ENCODE assay signal across 11 cellular contexts in the genomic region with DNA sequence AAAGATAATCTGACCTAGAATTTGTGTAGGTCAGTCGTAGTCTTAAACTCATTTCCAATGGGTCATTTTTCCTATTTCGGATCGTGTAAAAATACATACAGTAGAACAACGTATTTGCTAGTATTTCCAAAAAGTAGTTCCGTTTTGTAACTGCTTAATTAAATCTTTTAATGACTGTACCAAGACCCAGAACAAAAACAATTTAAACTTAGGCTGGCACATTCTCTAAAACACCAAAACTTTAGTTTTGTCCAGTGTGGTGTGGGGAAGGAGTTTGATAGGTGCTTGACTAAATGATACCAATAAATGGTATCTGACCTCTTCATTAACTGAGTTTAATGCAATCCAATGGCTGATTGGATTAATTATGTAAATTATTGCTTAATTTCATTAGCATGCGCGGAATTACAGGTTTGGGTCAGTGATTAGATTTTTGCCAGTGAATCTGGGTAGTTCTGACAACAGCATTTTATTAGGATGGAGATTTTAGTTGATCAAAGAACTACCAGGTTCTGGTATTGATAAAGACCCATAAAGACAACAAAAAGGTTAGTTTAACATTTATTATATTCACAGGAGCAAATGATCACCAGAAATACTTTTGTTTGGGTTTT. TPM values are rescaled to one million over a fixed set of nuclear protein-coding genes. Genes with fewer than 3 reads are reported as not detected.
DNase-seq lines count a peak whose midpoint lies in the region; ATAC-seq and TF ChIP-seq lines count a peak whose summit lies in the region.
"Had no signal": no experiment of that assay in that cellular context is flagged by ENCODE, and none has a peak within 500 bp of the region (broad histone marks: within the 10 kb centered on the region; RNA-seq: fewer than 3 reads in every experiment).

No MANE protein-coding gene starts in this region.

- H3K4me1 ChIP-seq in GM23248 (ENCODE audit: insufficient read depth) (peaks cover 3% of the 10 kb centered on the region; the same call in 1 of the 2 replicates), OCI-LY1 (ENCODE audit: insufficient read depth, low read length, severe bottlenecking) (peaks cover 45% of the 10 kb centered on the region), psoas muscle (peaks cover 4% of the 10 kb centered on the region)

- H3F3A ChIP-seq in GM23248 (ENCODE audit: insufficient read depth) (peaks cover 54% of the 10 kb centered on the region), OCI-LY1 (ENCODE audit: insufficient read depth, low read length) (peaks cover 23% of the 10 kb centered on the region; the same call in 1 of the 2 replicates)

- H3K9me3 ChIP-seq in GM23248 (ENCODE audit: low read depth), result no peaks in the 10 kb centered on the region
- no peaks in the 10 kb centered on the region for H3K9me3 ChIP-seq in OCI-LY1 (ENCODE audit: low read length)
- no peaks in the 10 kb centered on the region for H3K9me3 ChIP-seq in psoas muscle

- H4K20me1 ChIP-seq in GM23248 (ENCODE audit: insufficient read depth) (no peaks in the 10 kb centered on the region), OCI-LY1 (ENCODE audit: insufficient read depth, low read length) (no peaks in the 10 kb centered on the region)

- H3K79me2 ChIP-seq in GM23248 (ENCODE audit: insufficient read depth), result no peaks in the 10 kb centered on the region
- no peaks in the 10 kb centered on the region for H3K79me2 ChIP-seq in OCI-LY1 (ENCODE audit: insufficient read depth, low read length)

- TF ChIP-seq CTCF in OCI-LY1 (IDR thresholded peaks at IDR 0.05; ENCODE audit: low read length) (no peak), epithelial cell of esophagus (IDR thresholded peaks at IDR 0.05; ENCODE audit: insufficient read depth, low read depth, low read length, missing control alignments) (no peak), psoas muscle (IDR thresholded peaks at IDR 0.05) (no peak)

- no peak for DNase-seq in GM23248
- DNase-seq in epithelial cell of esophagus (ENCODE audit: low read depth), result no peak
- DNase-seq in psoas muscle, result no peak
- no peak for DNase-seq in activated CD4-positive, alpha-beta T cell treated with anti-CD3 and anti-CD28 coated beads for 48 hours
- no peak for DNase-seq in pons (ENCODE audit: low spot score)
- DNase-seq: NCI-H1105 had no signal

- intact Hi-C loops in psoas muscle (cut with DNase I), result loop anchor here (5.0 to 10.0 kb wide), 3 partner anchors 139 to 764 kb away; no protein-coding TSS in a partner anchor

- H3K27ac ChIP-seq in GM23248, result no peak overlapping the region
- H3K27ac ChIP-seq in OCI-LY1 (ENCODE audit: low read depth, low read length, poor library complexity, severe bottlenecking), result peak overlapping the region; percentile 99
- no peak overlapping the region for H3K27ac ChIP-seq in psoas muscle

- in situ Hi-C loops in GM23248 (cut with MboI), result loop anchor here (10.0 kb wide), 1 partner anchor 737 kb away; no protein-coding TSS in a partner anchor

- H2AFZ ChIP-seq in GM23248 (peak overlapping the region; percentile 74), OCI-LY1 (ENCODE audit: low read length) (no peak overlapping the region)

- ATAC-seq in psoas muscle, result no peak
- ATAC-seq in HG03039 (IDR thresholded peaks at IDR 0.05; ENCODE audit: unreplicated experiment), result no peak
- ATAC-seq in GM18502 (IDR thresholded peaks at IDR 0.05; ENCODE audit: poor library complexity, unreplicated experiment), result no peak

- H3K4me2 ChIP-seq in GM23248 (ENCODE audit: unreplicated experiment) (peak overlapping the region; percentile 76), OCI-LY1 (ENCODE audit: low read length) (peak overlapping the region; percentile 89)

- no peaks in the 10 kb centered on the region for H3K9me2 ChIP-seq in GM23248 (ENCODE audit: insufficient read depth)
- H3K9me2 ChIP-seq in OCI-LY1 (ENCODE audit: low read depth, low read length), result no peaks in the 10 kb centered on the region

- H3K36me3 ChIP-seq in GM23248 (ENCODE audit: low read depth) (no peaks in the 10 kb centered on the region), OCI-LY1 (ENCODE audit: insufficient read depth, low read length) (no peaks in the 10 kb centered on the region; the same call in 1 of the 2 replicates), psoas muscle (ENCODE audit: insufficient read depth in 1 of 2, low read depth in 1 of 2) (no peaks in the 10 kb centered on the region)

- 46 to 53% methylated on average over 7 of the region's 7 CpGs for WGBS in GM23248 (ENCODE audit: low coverage in 1 of 2, low lambda C conversion rate in 2 of 2, missing lambda C conversion rate in 2 of 2), 2 experiments
- 50 to 56% (median 51%) methylated on average over 7 of the region's 7 CpGs for WGBS in psoas muscle, 3 donors

- H3K27me3 ChIP-seq in GM23248 (replicated peaks; ENCODE audit: insufficient read depth) (no peaks in the 10 kb centered on the region), OCI-LY1 (ENCODE audit: insufficient read depth, low read length) (no peaks in the 10 kb centered on the region), psoas muscle (ENCODE audit: insufficient read depth in 3 of 3, low read length in 2 of 3) (peaks cover 0 to 40% (median 0%) of the 10 kb centered on the region in 3 donors)

- peak overlapping the region; percentile 96 for H3K4me3 ChIP-seq in GM23248
- peak overlapping the region; percentile 82 for H3K4me3 ChIP-seq in OCI-LY1 (ENCODE audit: low read depth, low read length, poor library complexity, severe bottlenecking)
- H3K4me3 ChIP-seq in epithelial cell of esophagus (ENCODE audit: low read length), result peak overlapping the region; percentile 98
- peak overlapping the region; percentile 54 for H3K4me3 ChIP-seq in psoas muscle

- H3K9ac ChIP-seq in GM23248 (no peak overlapping the region), OCI-LY1 (ENCODE audit: low read length) (peak overlapping the region; percentile 97)

RNA-seq across cellular contexts. Expression of a gene that starts 20.8 kb away (rescaled TPM):
- not detected in 2 replicates for total RNA-seq in GM23248 (2014; rRNA removed; shearing (Covaris generic))
- polyA plus RNA-seq in GM23248 (2016; fragmentation: Nextera tagmentation; extraction: Ambion mirVana) (not detected in 2 replicates), psoas muscle (not detected)
- not detected for total RNA-seq in psoas muscle
- total RNA-seq: activated B cell treated with CpG ODN at 0.5 μM for 24 hours, myocyte had no signal
